ENCODE assay signal across 6 cellular contexts in genomic region chr19:35775046-35775297, GRCh38. TPM values are rescaled to one million over a fixed set of nuclear protein-coding genes. Genes with fewer than 3 reads are reported as not detected.
DNase-seq lines count a peak whose midpoint lies in the region; TF ChIP-seq lines count a peak whose summit lies in the region.

No MANE protein-coding gene starts in this region.

- H3K9ac ChIP-seq in MM.1S (ENCODE audit: low read length): no peak overlapping the region
- peak overlapping the region in 2 of 3 donors; percentile 24 to 76 for H3K9ac ChIP-seq in skeletal muscle tissue (ENCODE audit: low read depth in 1 of 3, low read length in 3 of 3)

- TF ChIP-seq CTCF in MM.1S (IDR thresholded peaks at IDR 0.05; ENCODE audit: low read length) (no peak), epithelial cell of esophagus (IDR thresholded peaks at IDR 0.05; ENCODE audit: insufficient read depth, low read depth, low read length, missing control alignments) (no peak)

- H3K4me2 ChIP-seq in MM.1S (ENCODE audit: low read depth, low read length): peak overlapping the region; percentile 63; the same call in 1 of the 2 replicates

- no peaks in the 10 kb centered on the region for H3F3A ChIP-seq in MM.1S (ENCODE audit: insufficient read depth, low read length)

- H2AFZ ChIP-seq in MM.1S (ENCODE audit: low read length): peak overlapping the region; percentile 49

- H3K79me2 ChIP-seq in MM.1S (ENCODE audit: low read length): peaks cover 13% of the 10 kb centered on the region

- no peaks in the 10 kb centered on the region for H3K36me3 ChIP-seq in MM.1S (replicated peaks; ENCODE audit: insufficient read depth, low read length)
- peaks cover 4 to 13% (median 7%) of the 10 kb centered on the region in 3 donors for H3K36me3 ChIP-seq in skeletal muscle tissue (ENCODE audit: control insufficient read depth in 3 of 3, insufficient read depth in 3 of 3, low read length in 3 of 3)

- DNase-seq in MM.1S (no peak), epithelial cell of esophagus (ENCODE audit: low read depth) (no peak), HuH-7 (ENCODE audit: low spot score) (no peak), NOMO-1 treated with DMSO at 0.1 percent for 48 hours (lab: John Stamatoyannopoulos, UW; ENCODE audit: unreplicated experiment) (no peak)
- DNase-seq in activated CD4-positive, alpha-beta T cell treated with anti-CD3 and anti-CD28 coated beads for 4 hours: no peak

- peak overlapping the region; percentile 56 for H3K4me3 ChIP-seq in MM.1S (ENCODE audit: low read length)
- peak overlapping the region; percentile 40 for H3K4me3 ChIP-seq in epithelial cell of esophagus (ENCODE audit: low read length)
- H3K4me3 ChIP-seq in skeletal muscle tissue (ENCODE audit: low read length in 3 of 3): peak overlapping the region; percentile 73 to 83 (median 76)

- no peak overlapping the region for H3K27ac ChIP-seq in MM.1S (ENCODE audit: low read length)
- no peak overlapping the region for H3K27ac ChIP-seq in skeletal muscle tissue (ENCODE audit: low read depth, low read length)

- H3K9me3 ChIP-seq in MM.1S (replicated peaks; ENCODE audit: insufficient read depth, low read length) (no peaks in the 10 kb centered on the region), skeletal muscle tissue (ENCODE audit: control insufficient read depth in 3 of 3, low read length in 3 of 3) (no peaks in the 10 kb centered on the region)

- no peaks in the 10 kb centered on the region for H3K27me3 ChIP-seq in MM.1S (replicated peaks; ENCODE audit: insufficient read depth, low read length)
- no peaks in the 10 kb centered on the region for H3K27me3 ChIP-seq in skeletal muscle tissue (ENCODE audit: control insufficient read depth in 3 of 3, insufficient read depth in 3 of 3, low read length in 3 of 3)

- H4K20me1 ChIP-seq in MM.1S (ENCODE audit: insufficient read depth, low read length): no peaks in the 10 kb centered on the region

- no peaks in the 10 kb centered on the region for H3K9me2 ChIP-seq in MM.1S (replicated peaks; ENCODE audit: insufficient read depth, low read length)

- H3K4me1 ChIP-seq in MM.1S (ENCODE audit: low read length) (peaks cover 12% of the 10 kb centered on the region), skeletal muscle tissue (ENCODE audit: control insufficient read depth in 3 of 3, insufficient read depth in 3 of 3, low read length in 3 of 3) (peaks cover 10 to 13% (median 11%) of the 10 kb centered on the region in 3 donors)

RNA-seq across cellular contexts. Expression of gene ARHGAP33, which starts 0.4 kb away (rescaled TPM):
- 1.0 TPM for total RNA-seq in skeletal muscle tissue

RNA-seq across cellular contexts. Expression of gene PROSER3, which starts 17.0 kb away (rescaled TPM):
- total RNA-seq in skeletal muscle tissue: 1.0 TPM

RNA-seq across cellular contexts. Expression of gene HSPB6, which starts 18.1 kb away (rescaled TPM):
- 52.7 TPM for total RNA-seq in skeletal muscle tissue

RNA-seq across cellular contexts. Expression of gene LIN37, which starts 26.6 kb away (rescaled TPM):
- total RNA-seq in skeletal muscle tissue: 3.1 TPM

RNA-seq across cellular contexts. Expression of gene PSENEN, which starts 29.5 kb away (rescaled TPM):
- total RNA-seq in skeletal muscle tissue: 7.8 TPM
